23 cellular contexts compared by ENCODE assay signal in the genomic region with DNA sequence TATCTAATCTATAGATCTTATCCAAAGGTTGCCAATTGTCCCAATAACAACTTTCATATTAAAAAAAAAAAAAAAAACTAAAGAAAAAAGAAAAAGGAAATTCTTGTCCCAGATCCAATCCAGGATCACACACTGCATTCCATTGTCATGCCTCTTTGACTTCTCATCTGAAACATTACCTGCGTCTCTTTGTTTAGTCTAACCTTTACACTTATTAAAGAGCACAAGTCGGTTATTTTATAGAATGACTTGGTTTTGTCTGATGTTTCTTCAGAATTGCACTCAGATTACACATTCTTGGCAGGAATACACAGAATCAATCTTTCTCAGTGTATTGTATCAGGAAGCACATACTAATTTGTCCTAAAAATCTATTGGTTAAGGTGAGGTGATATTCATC.
"Had no signal": no experiment of that assay in that cellular context is flagged by ENCODE, and none has a peak within 500 bp of the region (broad histone marks: within the 10 kb centered on the region; RNA-seq: fewer than 3 reads in every experiment).

No MANE protein-coding gene starts in this region.

- H3K4me3 ChIP-seq: heart right ventricle, left ventricle myocardium inferior, lung, mucosa of descending colon, ovary, skin epidermis, stomach, testis, thyroid gland, transverse colon, upper lobe of left lung had no signal

- H3K27ac ChIP-seq: heart right ventricle, left ventricle myocardium inferior, ovary, skin epidermis, stomach, testis, thyroid gland, transverse colon, upper lobe of left lung had no signal

- H3K4me1 ChIP-seq: heart right ventricle, left ventricle myocardium inferior, stomach, thyroid gland, transverse colon, upper lobe of left lung had no signal

- H3K9me3 ChIP-seq: left ventricle myocardium inferior, mucosa of descending colon, ovary, stomach, testis, thyroid gland, transverse colon, upper lobe of left lung had no signal

- H3K36me3 ChIP-seq: heart right ventricle, left ventricle myocardium inferior, ovary, stomach, thyroid gland, transverse colon, upper lobe of left lung had no signal

- DNase-seq: heart right ventricle; hippocampal formation; left ventricle myocardium inferior; midbrain; mucosa of descending colon; naive thymus-derived CD4-positive, alpha-beta T cell; ovary; retina; right cardiac atrium; stimulated activated CD4-positive, alpha-beta T cell treated with anti-CD3 and anti-CD28 coated beads, Interleukin-12 subunit alpha, Interleukin-12 subunit beta, amount 100 ng/mL, for 4 hours; stimulated activated CD4-positive, alpha-beta T cell treated with anti-CD3 and anti-CD28 coated beads, Interleukin-15, amount 100 ng/mL, for 24 hours; stimulated activated CD4-positive, alpha-beta T cell treated with anti-CD3 and anti-CD28 coated beads, Interleukin-2, amount 100 ng/mL, for 24 hours; stimulated activated CD4-positive, alpha-beta T cell treated with anti-CD3 and anti-CD28 coated beads, Interleukin-4, amount 100 ng/mL, for 1 hour; stimulated activated naive B cell treated with anti-CD40 and anti-IgM and Interleukin-4, amounts not matched to agents 10 μg/mL and 1 μg/mL and 100 μg/mL, for 72 hours; stimulated activated naive CD8-positive, alpha-beta T cell treated with anti-CD3 and anti-CD28 coated beads, Interleukin-15, Interleukin-2, amounts not matched to agents 100 U/mL and 50 U/mL, for 24 hours; stomach; testis; thyroid gland; transverse colon; upper lobe of left lung had no signal

- H3K27me3 ChIP-seq: heart right ventricle, ovary, stomach, testis, thyroid gland, transverse colon, upper lobe of left lung had no signal

- ATAC-seq: heart right ventricle; mucosa of descending colon; naive thymus-derived CD4-positive, alpha-beta T cell; natural killer cell treated with Interleukin-12 subunit alpha and Interleukin-12 subunit beta and Interleukin-15 and Interleukin-18, amount 100 ng/mL, for 72 hours; right cardiac atrium; stimulated activated naive B cell treated with anti-CD40 and anti-IgM and Interleukin-4, amounts not matched to agents 10 μg/mL and 1 μg/mL and 100 μg/mL, for 72 hours; stimulated activated naive CD8-positive, alpha-beta T cell treated with anti-CD3 and anti-CD28 coated beads, Interleukin-15, Interleukin-2, amounts not matched to agents 100 U/mL and 50 U/mL, for 24 hours had no signal
